In genomic region chr12:128091931-128092330, GRCh38 we compare ENCODE assay signal across 15 cellular contexts.
"Had no signal": no experiment of that assay in that cellular context is flagged by ENCODE, and none has a peak within 500 bp of the region (broad histone marks: within the 10 kb centered on the region; RNA-seq: fewer than 3 reads in every experiment).

No MANE protein-coding gene starts in this region.

- H3K27ac Mint-ChIP-seq: activated CD4-positive, alpha-beta memory T cell treated with anti-CD3 and anti-CD28 coated beads for 36 hours; activated naive CD8-positive, alpha-beta T cell treated with anti-CD3 and anti-CD28 coated beads, Interleukin-2, amount 10 ng/mL, durations not matched to agents 7 days and 5 days; activated T-helper 17 cell treated with anti-CD3 and anti-CD28 coated beads, Interleukin-2, amount 50 U/mL, for 72 hours; naive thymus-derived CD8-positive, alpha-beta T cell; stimulated activated naive B cell treated with anti-CD40 and anti-IgM and Interleukin-4, amounts not matched to agents 10 μg/mL and 1 μg/mL and 100 μg/mL, for 72 hours; WTC11 had no signal

- ATAC-seq: activated T-helper 17 cell treated with anti-CD3 and anti-CD28 coated beads, Interleukin-2, amount 50 U/mL, for 72 hours; foreskin keratinocyte; left ventricle myocardium superior; naive thymus-derived CD8-positive, alpha-beta T cell; stimulated activated naive B cell treated with anti-CD40 and anti-IgM and Interleukin-4, amounts not matched to agents 10 μg/mL and 1 μg/mL and 100 μg/mL, for 72 hours; WTC11 had no signal

- H3K4me3 Mint-ChIP-seq: activated CD4-positive, alpha-beta memory T cell treated with anti-CD3 and anti-CD28 coated beads for 36 hours; activated naive CD8-positive, alpha-beta T cell treated with anti-CD3 and anti-CD28 coated beads, Interleukin-2, amount 10 ng/mL, durations not matched to agents 7 days and 5 days; activated T-helper 17 cell treated with anti-CD3 and anti-CD28 coated beads, Interleukin-2, amount 50 U/mL, for 72 hours; naive thymus-derived CD8-positive, alpha-beta T cell; stimulated activated naive B cell treated with anti-CD40 and anti-IgM and Interleukin-4, amounts not matched to agents 10 μg/mL and 1 μg/mL and 100 μg/mL, for 72 hours; WTC11 had no signal

- H3K4me1 Mint-ChIP-seq: activated naive CD8-positive, alpha-beta T cell treated with anti-CD3 and anti-CD28 coated beads, Interleukin-2, amount 10 ng/mL, durations not matched to agents 7 days and 5 days; activated T-helper 17 cell treated with anti-CD3 and anti-CD28 coated beads, Interleukin-2, amount 50 U/mL, for 72 hours; naive thymus-derived CD8-positive, alpha-beta T cell; stimulated activated naive B cell treated with anti-CD40 and anti-IgM and Interleukin-4, amounts not matched to agents 10 μg/mL and 1 μg/mL and 100 μg/mL, for 72 hours; WTC11 had no signal

- H3K27me3 Mint-ChIP-seq: activated CD4-positive, alpha-beta memory T cell treated with anti-CD3 and anti-CD28 coated beads for 36 hours; activated naive CD8-positive, alpha-beta T cell treated with anti-CD3 and anti-CD28 coated beads, Interleukin-2, amount 10 ng/mL, durations not matched to agents 7 days and 5 days; activated T-helper 17 cell treated with anti-CD3 and anti-CD28 coated beads, Interleukin-2, amount 50 U/mL, for 72 hours; stimulated activated naive B cell treated with anti-CD40 and anti-IgM and Interleukin-4, amounts not matched to agents 10 μg/mL and 1 μg/mL and 100 μg/mL, for 72 hours had no signal

- H3K9me3 Mint-ChIP-seq: activated naive CD8-positive, alpha-beta T cell treated with anti-CD3 and anti-CD28 coated beads, Interleukin-2, amount 10 ng/mL, durations not matched to agents 7 days and 5 days had no signal

- DNase-seq: activated CD4-positive, alpha-beta memory T cell treated with anti-CD3 and anti-CD28 coated beads for 36 hours; activated CD4-positive, alpha-beta T cell treated with anti-CD3 and anti-CD28 coated beads for 4 hours; activated naive CD4-positive, alpha-beta T cell treated with Interleukin-2 at 50 U/mL for 16 hours; activated naive CD8-positive, alpha-beta T cell treated with anti-CD3 and anti-CD28 coated beads, Interleukin-2, amount 10 ng/mL, durations not matched to agents 7 days and 5 days; activated T-cell treated with anti-CD3 and anti-CD28 coated beads for 4 hours; amygdala; dorsolateral prefrontal cortex; foreskin keratinocyte; hypothalamus; left ventricle myocardium superior; naive thymus-derived CD8-positive, alpha-beta T cell; stimulated activated naive B cell treated with anti-CD40 and anti-IgM and Interleukin-4, amounts not matched to agents 10 μg/mL and 1 μg/mL and 100 μg/mL, for 72 hours; upper lobe of left lung had no signal

- H3K36me3 Mint-ChIP-seq: activated CD4-positive, alpha-beta memory T cell treated with anti-CD3 and anti-CD28 coated beads for 36 hours; activated naive CD8-positive, alpha-beta T cell treated with anti-CD3 and anti-CD28 coated beads, Interleukin-2, amount 10 ng/mL, durations not matched to agents 7 days and 5 days; naive thymus-derived CD8-positive, alpha-beta T cell; stimulated activated naive B cell treated with anti-CD40 and anti-IgM and Interleukin-4, amounts not matched to agents 10 μg/mL and 1 μg/mL and 100 μg/mL, for 72 hours had no signal
